Comparison of ENCODE assay signal across 12 cellular contexts in genomic region chr11:96200243-96200642, GRCh38.
DNase-seq lines count a peak whose midpoint lies in the region; ATAC-seq, FAIRE-seq and TF ChIP-seq lines count a peak whose summit lies in the region.
"Had no signal": no experiment of that assay in that cellular context is flagged by ENCODE, and none has a peak within 500 bp of the region (broad histone marks: within the 10 kb centered on the region; RNA-seq: fewer than 3 reads in every experiment).

No MANE protein-coding gene starts in this region.

- no peaks in the 10 kb centered on the region for H4K20me1 ChIP-seq in astrocyte (ENCODE audit: insufficient read depth, low read length)
- H4K20me1 ChIP-seq: BLaER1 had no signal

- peak overlapping the region; percentile 83 for H3K27ac ChIP-seq in astrocyte (ENCODE audit: low read depth, low read length)
- H3K27ac ChIP-seq: BLaER1 had no signal

- no peaks in the 10 kb centered on the region for H3K27me3 Mint-ChIP-seq in activated T-cell treated with anti-CD3 and anti-CD28 coated beads, Interleukin-2, amount 50 U/mL, for 24 hours
- no peaks in the 10 kb centered on the region for H3K27me3 Mint-ChIP-seq in astrocyte (ENCODE audit: low read depth, unreplicated experiment)
- no peaks in the 10 kb centered on the region for H3K27me3 Mint-ChIP-seq in type B pancreatic cell

- no peak overlapping the region for H3K4me3 ChIP-seq in astrocyte (ENCODE audit: insufficient read depth, low read depth, low read length)
- H3K4me3 ChIP-seq: BLaER1 had no signal

- peak; percentile 76 for FAIRE-seq in astrocyte (lab: Jason Lieb, UNC)
- FAIRE-seq: colon, TTC549 had no signal

- peaks cover 71% of the 10 kb centered on the region for H3K36me3 Mint-ChIP-seq in activated T-cell treated with anti-CD3 and anti-CD28 coated beads, Interleukin-2, amount 50 U/mL, for 24 hours (ENCODE audit: low read depth)
- peaks cover 8% of the 10 kb centered on the region for H3K36me3 Mint-ChIP-seq in astrocyte (ENCODE audit: low read depth, unreplicated experiment)
- H3K36me3 Mint-ChIP-seq in type B pancreatic cell: peaks cover 27% of the 10 kb centered on the region

- H3K27ac Mint-ChIP-seq in activated T-cell treated with anti-CD3 and anti-CD28 coated beads, Interleukin-2, amount 50 U/mL, for 24 hours: peak overlapping the region; percentile 99
- H3K27ac Mint-ChIP-seq in astrocyte (ENCODE audit: unreplicated experiment) (peak overlapping the region; percentile 94), type B pancreatic cell (peak overlapping the region; percentile 93)

- DNase-seq in activated T-cell treated with anti-CD3 and anti-CD28 coated beads, Interleukin-2, amount 50 U/mL, for 24 hours: no peak
- no peak for DNase-seq in activated T-cell treated with anti-CD3 and anti-CD28 coated beads for 4 hours
- peak; percentile 86 for DNase-seq in astrocyte (ENCODE audit: low read depth)
- DNase-seq in kidney glomerular epithelial cell (lab: John Stamatoyannopoulos, UW): peak; percentile 74
- DNase-seq in type B pancreatic cell (ENCODE audit: extremely low spot score, unreplicated experiment): no peak
- no peak for DNase-seq in NOMO-1 treated with DMSO at 0.1 percent for 48 hours (lab: John Stamatoyannopoulos, UW; ENCODE audit: unreplicated experiment)
- DNase-seq: NCI-H1930 had no signal

- peak overlapping the region; percentile 67 for H3K4me2 ChIP-seq in astrocyte (ENCODE audit: low read length)
- H3K4me2 ChIP-seq: BLaER1 had no signal

- peak overlapping the region; percentile 35 for H3K9ac ChIP-seq in astrocyte (ENCODE audit: low read length)
- H3K9ac ChIP-seq: BLaER1 had no signal

- peaks cover 5% of the 10 kb centered on the region for H3K9me3 Mint-ChIP-seq in activated T-cell treated with anti-CD3 and anti-CD28 coated beads, Interleukin-2, amount 50 U/mL, for 24 hours
- H3K9me3 Mint-ChIP-seq in astrocyte (ENCODE audit: unreplicated experiment) (no peaks in the 10 kb centered on the region), type B pancreatic cell (peaks cover 6% of the 10 kb centered on the region)

- H3K4me3 Mint-ChIP-seq in activated T-cell treated with anti-CD3 and anti-CD28 coated beads, Interleukin-2, amount 50 U/mL, for 24 hours: no peak overlapping the region
- H3K4me3 Mint-ChIP-seq in astrocyte (ENCODE audit: unreplicated experiment) (peak overlapping the region; percentile 25), type B pancreatic cell (no peak overlapping the region)

- peaks cover 34% of the 10 kb centered on the region for H3K4me1 ChIP-seq in astrocyte (ENCODE audit: insufficient read depth, low read length)
- H3K4me1 ChIP-seq: BLaER1 had no signal

- no peaks in the 10 kb centered on the region for H3K9me3 ChIP-seq in astrocyte (ENCODE audit: insufficient read depth, low read depth, low read length)
- H3K9me3 ChIP-seq: BLaER1 had no signal

- H2AFZ ChIP-seq in astrocyte (ENCODE audit: low read depth, low read length): no peak overlapping the region

- peaks cover 41% of the 10 kb centered on the region for H3K79me2 ChIP-seq in astrocyte (ENCODE audit: insufficient read depth, low read length)

- no peaks in the 10 kb centered on the region for H3K27me3 ChIP-seq in astrocyte (ENCODE audit: insufficient read depth, low read length)
- H3K27me3 ChIP-seq: BLaER1 had no signal

- ATAC-seq in HG02642 (IDR thresholded peaks at IDR 0.05; ENCODE audit: poor library complexity, unreplicated experiment) (no peak), HG03175 (IDR thresholded peaks at IDR 0.05; ENCODE audit: unreplicated experiment) (no peak)

- TF ChIP-seq CTCF in astrocyte (IDR thresholded peaks at IDR 0.05; ENCODE audit: insufficient read depth, low read depth, low read length) (no peak), type B pancreatic cell (conservative IDR thresholded peaks at IDR 0.05) (no peak)

- H3K36me3 ChIP-seq in astrocyte (ENCODE audit: insufficient read depth, low read length): no peaks in the 10 kb centered on the region
- H3K36me3 ChIP-seq: BLaER1 had no signal

- H3K4me1 Mint-ChIP-seq in activated T-cell treated with anti-CD3 and anti-CD28 coated beads, Interleukin-2, amount 50 U/mL, for 24 hours (ENCODE audit: low read depth): peaks cover 88% of the 10 kb centered on the region
- H3K4me1 Mint-ChIP-seq in astrocyte (ENCODE audit: low read depth, unreplicated experiment) (peaks cover 54% of the 10 kb centered on the region), type B pancreatic cell (ENCODE audit: unreplicated experiment) (peaks cover 62% of the 10 kb centered on the region)

Comparison
In these comparisons a context has a peak if more than half of its experiments do, and no peak if none do; other contexts are left out.
1. DNase-seq: peak in astrocyte (single experiment) and kidney glomerular epithelial cell (single experiment); none in activated T-cell treated with anti-CD3 and anti-CD28 coated beads, Interleukin-2, amount 50 U/mL, for 24 hours (single experiment), activated T-cell treated with anti-CD3 and anti-CD28 coated beads for 4 hours (single experiment), type B pancreatic cell (single experiment) and NOMO-1 treated with DMSO at 0.1 percent for 48 hours (single experiment).
2. Peak in every context shown above with its lines, with median percentiles within 50 percentile points of each other: H3K27ac Mint-ChIP-seq.